ENCODE assay signal across 8 cellular contexts in genomic region chr7:95545007-95545615, GRCh38. TPM values are rescaled to one million over a fixed set of nuclear protein-coding genes. Genes with fewer than 3 reads are reported as not detected.
DNase-seq lines count a peak whose midpoint lies in the region; ATAC-seq, FAIRE-seq and TF ChIP-seq lines count a peak whose summit lies in the region.

No MANE protein-coding gene starts in this region.

- H3K9me3 ChIP-seq in pancreas = no peaks in the 10 kb centered on the region

- FAIRE-seq in H54 (lab: Jason Lieb, UNC) = peak; percentile 77
- peak; percentile 31 for FAIRE-seq in TTC549 (lab: Jason Lieb, UNC)
- FAIRE-seq in pancreas (lab: Jason Lieb, UNC) = peak; percentile 95

- H3K27ac ChIP-seq in 22Rv1 (peak overlapping the region; percentile 34), pancreas (peak overlapping the region; percentile 47 to 73 (median 68))

- H3K4me3 ChIP-seq in pancreas = peak overlapping the region in 2 of 4 donors; percentile 12 to 19

- DNase-seq in H54 (ENCODE audit: insufficient read length, low spot score) = peak; percentile 67
- DNase-seq in globus pallidus (ENCODE audit: low spot score) = peak; percentile 85
- peak in 3 of 6 donors; percentile 50 to 65 (median 61) for DNase-seq in pancreas
- no peak for DNase-seq in effector CD4-positive, alpha-beta T cell

- no peak for TF ChIP-seq POLR2A in H54 (IDR thresholded peaks at IDR 0.05; ENCODE audit: low read depth, low read length)

- TF ChIP-seq CTCF in 22Rv1 (IDR thresholded peaks at IDR 0.05) (peak; percentile 92), pancreas (IDR thresholded peaks at IDR 0.05) (peak; percentile 29 to 55 (median 45))

- no peaks in the 10 kb centered on the region for H3K27me3 ChIP-seq in pancreas

- peaks cover 34 to 44% (median 36%) of the 10 kb centered on the region in 3 donors for H3K4me1 ChIP-seq in pancreas

- 1 to 2% methylated on average over 3 of the region's 3 CpGs for WGBS in pancreas, 2 donors

- H3K36me3 ChIP-seq in pancreas = no peaks in the 10 kb centered on the region

- ATAC-seq in pancreas = peak; percentile 55 to 83 (median 82)
- no peak for ATAC-seq in HG03432 (IDR thresholded peaks at IDR 0.05; ENCODE audit: unreplicated experiment)
- ATAC-seq in HG02763 (IDR thresholded peaks at IDR 0.05; ENCODE audit: unreplicated experiment) = no peak

- intact Hi-C loops in pancreas (cut with DNase I) = loop anchor here in 1 of 3 donors (10.0 kb wide), 1 partner anchor 50 kb away; the partner anchor contains the start of gene PDK4

RNA-seq across cellular contexts. Expression of gene PDK4, which starts 51.2 kb away (rescaled TPM):
- 100 to 1,000 TPM in 1 of 6 donors, 10 to 100 TPM in 5; 20.4 to 679 (median 53.0) TPM for total RNA-seq in pancreas
- 10 to 100 TPM; 71.3 to 71.7 TPM for polyA plus RNA-seq in pancreas

RNA-seq across cellular contexts. Expression of gene ASB4, which starts 59.4 kb away (rescaled TPM):
- 1 to 10 TPM in 1 of 6 donors, under 1 TPM in 5; 0.16 to 1.1 (median 0.53) TPM for total RNA-seq in pancreas
- 1 to 10 TPM in 1 of 2 donors, under 1 TPM in 1; 0.30 to 1.9 TPM for polyA plus RNA-seq in pancreas

Comparison
In these comparisons a context has a peak if more than half of its experiments do, and no peak if none do; other contexts are left out.
1. ATAC-seq: peak in pancreas (4 of 4); none in HG03432 (single experiment) and HG02763 (single experiment).